ENCODE assay signal across 8 cellular contexts in genomic region chr11:76208829-76209670, GRCh38. TPM values are rescaled to one million over a fixed set of nuclear protein-coding genes. Genes with fewer than 3 reads are reported as not detected.
A peak's percentile ranks its signal among the peaks of the same experiment; 100 is the strongest.
DNase-seq lines count a peak whose midpoint lies in the region; ATAC-seq and TF ChIP-seq lines count a peak whose summit lies in the region.

No MANE protein-coding gene starts in this region.

- H3K36me3 Mint-ChIP-seq in memory B cell, result no peaks in the 10 kb centered on the region

- DNase-seq in AG09319 (ENCODE audit: extremely low read depth, low read depth) (no peak), NCI-H460 (ENCODE audit: extremely low read depth, low read depth) (peak; percentile 51), memory B cell (ENCODE audit: low spot score in 2 of 2) (peak; percentile 77 to 84)
- DNase-seq in activated CD4-positive, alpha-beta T cell treated with anti-CD3 and anti-CD28 coated beads, Interleukin-2, amount 50 U/mL, for 4 hours, result peak; percentile 67 to 69
- DNase-seq in effector CD4-positive, alpha-beta T cell, result peak; percentile 70
- DNase-seq in stimulated activated CD8-positive, alpha-beta memory T cell treated with anti-CD3 and anti-CD28 coated beads, Interleukin-12 subunit alpha, Interleukin-12 subunit beta, amount 100 ng/mL, for 1 hour (ENCODE audit: low read depth), result peak; percentile 58

- peaks cover 18% of the 10 kb centered on the region for H3K27me3 Mint-ChIP-seq in memory B cell

- TF ChIP-seq CTCF in AG09319 (IDR thresholded peaks at IDR 0.05; ENCODE audit: low read depth, low read length), result peak; percentile 75

- H3K4me1 Mint-ChIP-seq in memory B cell, result peaks cover 14% of the 10 kb centered on the region

- H3K4me3 Mint-ChIP-seq in memory B cell, result peak overlapping the region; percentile 86

- ATAC-seq in GM21576 (IDR thresholded peaks at IDR 0.05; ENCODE audit: unreplicated experiment) (peak; percentile 42), memory B cell (ENCODE audit: low read depth) (peak; percentile 53), HG02610 (IDR thresholded peaks at IDR 0.05; ENCODE audit: unreplicated experiment) (no peak)

- no peaks in the 10 kb centered on the region for H3K9me3 Mint-ChIP-seq in memory B cell

- no peak overlapping the region for H3K27ac Mint-ChIP-seq in memory B cell

RNA-seq across cellular contexts. Expression of gene WNT11, which starts 2.7 kb away (rescaled TPM):
- total RNA-seq in NCI-H460 (2014; rRNA removed; shearing (Covaris generic)), result 0.97 TPM in 1 of 2 replicates, not detected in the other
- 0.85 TPM in 1 of 2 replicates, not detected in the other for polyA plus RNA-seq in NCI-H460 (2014; cell fraction: nucleus; rRNA removed)
